Comparison of ENCODE assay signal across 10 cellular contexts in genomic region chr3:46930945-46931403, GRCh38. TPM values are rescaled to one million over a fixed set of nuclear protein-coding genes. Genes with fewer than 3 reads are reported as not detected.
DNase-seq lines count a peak whose midpoint lies in the region; ATAC-seq and TF ChIP-seq lines count a peak whose summit lies in the region.
"Had no signal": no experiment of that assay in that cellular context is flagged by ENCODE, and none has a peak within 500 bp of the region (broad histone marks: within the 10 kb centered on the region; RNA-seq: fewer than 3 reads in every experiment).

No MANE protein-coding gene starts in this region.

- no peaks in the 10 kb centered on the region for H3K27me3 Mint-ChIP-seq in dendritic cell treated with granulocyte-macrophage colony-stimulating factor and Interleukin-4, amounts not matched to agents 40 ng/mL and 50 ng/mL, for 4 days
- H3K27me3 Mint-ChIP-seq in nephron (ENCODE audit: low read depth): no peaks in the 10 kb centered on the region
- H3K27me3 Mint-ChIP-seq in glutamatergic neuron (ENCODE audit: unreplicated experiment): no peaks in the 10 kb centered on the region

- TF ChIP-seq POLR2A in GM18505 (IDR thresholded peaks at IDR 0.05; ENCODE audit: borderline replicate concordance, extremely low read depth, insufficient read depth, insufficient read length): no peak

- no peak overlapping the region for H2AFZ ChIP-seq in Loucy (ENCODE audit: low read length)

- TF ChIP-seq CTCF in AG04450 (IDR thresholded peaks at IDR 0.05; ENCODE audit: low read depth, low read length) (no peak), Loucy (conservative IDR thresholded peaks at IDR 0.05; ENCODE audit: low read length) (no peak), nephron (IDR thresholded peaks at IDR 0.05; ENCODE audit: unreplicated experiment in 3 of 3) (no peak), glutamatergic neuron (IDR thresholded peaks at IDR 0.05; ENCODE audit: partially characterized antibody, unreplicated experiment) (no peak)

- H3K27ac ChIP-seq in AG04450 (ENCODE audit: low read depth, low read length): peak overlapping the region; percentile 11

- H3K9me2 ChIP-seq in Loucy (replicated peaks; ENCODE audit: low read depth, low read length): no peaks in the 10 kb centered on the region

- H3K4me1 ChIP-seq in Loucy (ENCODE audit: insufficient read depth, low read length, poor library complexity, severe bottlenecking): peaks cover 84% of the 10 kb centered on the region

- H3K79me2 ChIP-seq in Loucy (ENCODE audit: insufficient read depth, low read length): peaks cover 78% of the 10 kb centered on the region

- peaks cover 39% of the 10 kb centered on the region for H3K36me3 Mint-ChIP-seq in dendritic cell treated with granulocyte-macrophage colony-stimulating factor and Interleukin-4, amounts not matched to agents 40 ng/mL and 50 ng/mL, for 4 days (ENCODE audit: low read depth)
- H3K36me3 Mint-ChIP-seq in nephron (ENCODE audit: low read depth) (peaks cover 28% of the 10 kb centered on the region), glutamatergic neuron (ENCODE audit: unreplicated experiment) (no peaks in the 10 kb centered on the region)

- H3K4me2 ChIP-seq in Loucy (ENCODE audit: low read depth, low read length, poor library complexity, severe bottlenecking): peak overlapping the region; percentile 79

- POLR2A ChIA-PET in AG04450 (lab: Yijun Ruan, JAX): no interaction called here

- CTCF ChIA-PET in AG04450 (lab: Charles Lee): interaction anchor here (0.9 to 5.7 kb wide), 2 partner anchors 8 to 21 kb away, joined by 3 to 52 read pairs; no protein-coding TSS in a partner anchor

- 0 out of 2 replicates have a peak, but pooled peaks cover 2% of the 10 kb centered on the region for H3K9me3 ChIP-seq in AG04450 (ENCODE audit: control insufficient read depth, insufficient read depth, low read length)
- H3K9me3 ChIP-seq in Loucy (ENCODE audit: insufficient read depth, low read depth, low read length): no peaks in the 10 kb centered on the region; the same call in 1 of the 2 replicates

- H3K9me3 Mint-ChIP-seq in dendritic cell treated with granulocyte-macrophage colony-stimulating factor and Interleukin-4, amounts not matched to agents 40 ng/mL and 50 ng/mL, for 4 days: peaks cover 11% of the 10 kb centered on the region
- H3K9me3 Mint-ChIP-seq in nephron (no peaks in the 10 kb centered on the region), glutamatergic neuron (ENCODE audit: unreplicated experiment) (peaks cover 6% of the 10 kb centered on the region)

- H3K27me3 ChIP-seq in AG04450 (ENCODE audit: control insufficient read depth, insufficient read depth, low read length): no peaks in the 10 kb centered on the region
- H3K27me3 ChIP-seq in Loucy (ENCODE audit: insufficient read depth, low read length, poor library complexity, severe bottlenecking): no peaks in the 10 kb centered on the region

- peaks cover 3% of the 10 kb centered on the region for H4K20me1 ChIP-seq in Loucy (ENCODE audit: insufficient read depth, low read length, poor library complexity, severe bottlenecking)

- peak overlapping the region; percentile 85 for H3K27ac Mint-ChIP-seq in dendritic cell treated with granulocyte-macrophage colony-stimulating factor and Interleukin-4, amounts not matched to agents 40 ng/mL and 50 ng/mL, for 4 days
- H3K27ac Mint-ChIP-seq in nephron (peak overlapping the region; percentile 45 to 93 (median 59)), glutamatergic neuron (ENCODE audit: unreplicated experiment) (no peak overlapping the region)

- H3K9ac ChIP-seq in Loucy (ENCODE audit: low read depth, low read length, poor library complexity, severe bottlenecking): peak overlapping the region; percentile 73

- H3K4me1 Mint-ChIP-seq in dendritic cell treated with granulocyte-macrophage colony-stimulating factor and Interleukin-4, amounts not matched to agents 40 ng/mL and 50 ng/mL, for 4 days (ENCODE audit: low read depth): peaks cover 94% of the 10 kb centered on the region
- H3K4me1 Mint-ChIP-seq in nephron: peaks cover 58% of the 10 kb centered on the region
- peaks cover 16% of the 10 kb centered on the region for H3K4me1 Mint-ChIP-seq in glutamatergic neuron (ENCODE audit: low read depth, unreplicated experiment)

- H3K36me3 ChIP-seq in Loucy (ENCODE audit: insufficient read depth, low read length): peaks cover 31% of the 10 kb centered on the region

- H3K4me3 ChIP-seq in AG04450 (ENCODE audit: low read depth, low read length) (no peak overlapping the region), Loucy (ENCODE audit: low read length, poor library complexity, severe bottlenecking) (no peak overlapping the region)

- no peak for DNase-seq in AG04450 (ENCODE audit: low read depth, low spot score)
- no peak for DNase-seq in LoVo (ENCODE audit: low spot score)
- no peak for DNase-seq in glutamatergic neuron
- DNase-seq: amniotic stem cell; NK-92 treated with Interleukin-12 subunit alpha and Interleukin-12 subunit beta, amount 100 ng/mL, for 24 hours had no signal

- intact Hi-C loops in dendritic cell treated with granulocyte-macrophage colony-stimulating factor and Interleukin-4, amounts not matched to agents 40 ng/mL and 50 ng/mL, for 4 days (cut with micrococcal nuclease): no loop called here

- peaks cover 28% of the 10 kb centered on the region for H3F3A ChIP-seq in Loucy (ENCODE audit: low read depth)

- peak overlapping the region; percentile 37 for H3K4me3 Mint-ChIP-seq in dendritic cell treated with granulocyte-macrophage colony-stimulating factor and Interleukin-4, amounts not matched to agents 40 ng/mL and 50 ng/mL, for 4 days
- H3K4me3 Mint-ChIP-seq in nephron: no peak overlapping the region
- no peak overlapping the region for H3K4me3 Mint-ChIP-seq in glutamatergic neuron (ENCODE audit: unreplicated experiment)

- no peak for ATAC-seq in HG02642 (IDR thresholded peaks at IDR 0.05; ENCODE audit: poor library complexity, unreplicated experiment)
- ATAC-seq in GM18505 (IDR thresholded peaks at IDR 0.05; ENCODE audit: unreplicated experiment): no peak

RNA-seq across cellular contexts. Expression of gene CCDC12, which starts 45.6 kb away (rescaled TPM):
- polyA plus RNA-seq in AG04450 (2011; rRNA removed): 18.3 and 18.4 TPM in 2 replicates
- 24.9 and 30.7 TPM in 2 replicates for polyA minus RNA-seq in AG04450 (2011; rRNA and poly(A)+ RNA removed)
- total RNA-seq in glutamatergic neuron (ENCODE audit: unreplicated experiment): 41.4 TPM

RNA-seq across cellular contexts. Expression of gene NBEAL2, which starts 48.5 kb away (rescaled TPM):
- polyA plus RNA-seq in AG04450 (2011; rRNA removed): 2.1 and 2.9 TPM in 2 replicates
- polyA minus RNA-seq in AG04450 (2011; rRNA and poly(A)+ RNA removed): 4.0 and 4.3 TPM in 2 replicates
- 38.0 TPM for total RNA-seq in glutamatergic neuron (ENCODE audit: unreplicated experiment)

RNA-seq across cellular contexts. Expression of gene PTH1R, which starts 53.5 kb away (rescaled TPM):
- polyA plus RNA-seq in AG04450 (2011; rRNA removed): 0.05 and 0.09 TPM in 2 replicates
- not detected in 2 replicates for polyA minus RNA-seq in AG04450 (2011; rRNA and poly(A)+ RNA removed)
- total RNA-seq in glutamatergic neuron (ENCODE audit: unreplicated experiment): 0.29 TPM
